In genomic region chr16:17414916-17415315, GRCh38 we compare ENCODE assay signal across 16 cellular contexts. TPM values are rescaled to one million over a fixed set of nuclear protein-coding genes. Genes with fewer than 3 reads are reported as not detected.
DNase-seq lines count a peak whose midpoint lies in the region; ATAC-seq and TF ChIP-seq lines count a peak whose summit lies in the region.
"Had no signal": no experiment of that assay in that cellular context is flagged by ENCODE, and none has a peak within 500 bp of the region (broad histone marks: within the 10 kb centered on the region; RNA-seq: fewer than 3 reads in every experiment).

No MANE protein-coding gene starts in this region.

- H3K36me3 Mint-ChIP-seq in activated T-cell treated with anti-CD3 and anti-CD28 coated beads, Interleukin-2, amount 50 U/mL, for 24 hours (ENCODE audit: low read depth), result no peaks in the 10 kb centered on the region
- H3K36me3 Mint-ChIP-seq in central memory CD8-positive, alpha-beta T cell (ENCODE audit: insufficient read depth), result peaks cover 5% of the 10 kb centered on the region
- H3K36me3 Mint-ChIP-seq in stimulated activated memory B cell treated with anti-CD40 and anti-IgM and Interleukin-4, amounts not matched to agents 10 μg/mL and 1 μg/mL and 100 μg/mL, for 72 hours, result peaks cover 13% of the 10 kb centered on the region

- H3K27ac ChIP-seq in OCI-LY7 (ENCODE audit: low read depth, low read length, poor library complexity, severe bottlenecking), result peak overlapping the region; percentile 53
- H3K27ac ChIP-seq: foreskin keratinocyte, WERI-Rb-1 had no signal

- 0 out of 2 replicates have a peak overlapping the region, but pooled peaks have one; percentile 6 for H2AFZ ChIP-seq in OCI-LY7 (ENCODE audit: low read length)

- no peak for TF ChIP-seq CTCF in OCI-LY7 (conservative IDR thresholded peaks at IDR 0.05; ENCODE audit: low read length)

- H3K27me3 Mint-ChIP-seq in activated T-cell treated with anti-CD3 and anti-CD28 coated beads, Interleukin-2, amount 50 U/mL, for 24 hours, result no peaks in the 10 kb centered on the region
- no peaks in the 10 kb centered on the region for H3K27me3 Mint-ChIP-seq in central memory CD8-positive, alpha-beta T cell
- no peaks in the 10 kb centered on the region for H3K27me3 Mint-ChIP-seq in stimulated activated memory B cell treated with anti-CD40 and anti-IgM and Interleukin-4, amounts not matched to agents 10 μg/mL and 1 μg/mL and 100 μg/mL, for 72 hours
- H3K27me3 Mint-ChIP-seq: activated naive CD4-positive, alpha-beta T cell treated with anti-CD3 and anti-CD28 coated beads, Interleukin-2, amount 50 U/mL, for 24 hours; brain had no signal

- H3K4me2 ChIP-seq in OCI-LY7 (ENCODE audit: low read length), result peak overlapping the region; percentile 97

- peaks cover 54% of the 10 kb centered on the region for H3K4me1 Mint-ChIP-seq in activated T-cell treated with anti-CD3 and anti-CD28 coated beads, Interleukin-2, amount 50 U/mL, for 24 hours (ENCODE audit: low read depth)
- peaks cover 51% of the 10 kb centered on the region for H3K4me1 Mint-ChIP-seq in central memory CD8-positive, alpha-beta T cell
- H3K4me1 Mint-ChIP-seq in stimulated activated memory B cell treated with anti-CD40 and anti-IgM and Interleukin-4, amounts not matched to agents 10 μg/mL and 1 μg/mL and 100 μg/mL, for 72 hours, result peaks cover 67% of the 10 kb centered on the region

- H3K9me3 Mint-ChIP-seq in activated T-cell treated with anti-CD3 and anti-CD28 coated beads, Interleukin-2, amount 50 U/mL, for 24 hours, result peaks cover 5% of the 10 kb centered on the region
- no peaks in the 10 kb centered on the region for H3K9me3 Mint-ChIP-seq in central memory CD8-positive, alpha-beta T cell
- peaks cover 5% of the 10 kb centered on the region for H3K9me3 Mint-ChIP-seq in stimulated activated memory B cell treated with anti-CD40 and anti-IgM and Interleukin-4, amounts not matched to agents 10 μg/mL and 1 μg/mL and 100 μg/mL, for 72 hours
- H3K9me3 Mint-ChIP-seq: activated naive CD4-positive, alpha-beta T cell treated with anti-CD3 and anti-CD28 coated beads, Interleukin-2, amount 50 U/mL, for 24 hours had no signal

- no peak for DNase-seq in activated T-cell treated with anti-CD3 and anti-CD28 coated beads, Interleukin-2, amount 50 U/mL, for 24 hours
- DNase-seq in activated T-cell treated with anti-CD3 and anti-CD28 coated beads for 4 hours (no peak), OCI-LY7 (ENCODE audit: low spot score) (no peak), cerebellar nuclear complex (lab: John Stamatoyannopoulos, UW) (no peak), AML-193 (lab: John Stamatoyannopoulos, UW) (no peak), DMS53 (lab: John Stamatoyannopoulos, UW) (no peak)
- DNase-seq in central memory CD8-positive, alpha-beta T cell (ENCODE audit: low spot score in 2 of 2), result no peak
- DNase-seq: foreskin keratinocyte, mesendoderm, MG63, NCI-H1694, WERI-Rb-1 had no signal

- H4K20me1 ChIP-seq in OCI-LY7 (ENCODE audit: insufficient read depth, low read length), result no peaks in the 10 kb centered on the region

- POLR2A ChIA-PET in OCI-LY7 (lab: Charles Lee), result interaction anchor here (0.7 to 2.7 kb wide), 6 partner anchors 37 to 180 kb away, joined by 3 to 16 read pairs (median 4); no protein-coding TSS in a partner anchor

- ATAC-seq in central memory CD8-positive, alpha-beta T cell (replicated peaks; ENCODE audit: extremely low read depth, poor library complexity, severe bottlenecking), result no peak
- no peak for ATAC-seq in stimulated activated memory B cell treated with anti-CD40 and anti-IgM and Interleukin-4, amounts not matched to agents 10 μg/mL and 1 μg/mL and 100 μg/mL, for 72 hours
- ATAC-seq: foreskin keratinocyte had no signal

- CTCF ChIA-PET in OCI-LY7 (lab: Charles Lee; ENCODE audit: unreplicated experiment), result no interaction called here

- BruUV-seq in OCI-LY7 (replicated peaks; lab: Mats Ljungman, UMichigan), result no TSS peak

- H3K79me2 ChIP-seq in OCI-LY7 (ENCODE audit: insufficient read depth, low read depth, low read length), result peaks cover 45% of the 10 kb centered on the region

- H3K4me3 ChIP-seq in OCI-LY7 (ENCODE audit: low read depth, low read length, poor library complexity, severe bottlenecking), result peak overlapping the region; percentile 53
- H3K4me3 ChIP-seq: MG63, tibial nerve had no signal

- peaks cover 7% of the 10 kb centered on the region; the same call in 1 of the 2 replicates for H3K9me3 ChIP-seq in OCI-LY7 (ENCODE audit: low read length)
- H3K9me3 ChIP-seq: MG63, tibial nerve had no signal

- H3K9me2 ChIP-seq in OCI-LY7 (ENCODE audit: insufficient read depth, low read length), result no peaks in the 10 kb centered on the region

- H3K27ac Mint-ChIP-seq in activated T-cell treated with anti-CD3 and anti-CD28 coated beads, Interleukin-2, amount 50 U/mL, for 24 hours, result peak overlapping the region; percentile 81
- peak overlapping the region; percentile 19 for H3K27ac Mint-ChIP-seq in central memory CD8-positive, alpha-beta T cell (ENCODE audit: low read depth)
- H3K27ac Mint-ChIP-seq in stimulated activated memory B cell treated with anti-CD40 and anti-IgM and Interleukin-4, amounts not matched to agents 10 μg/mL and 1 μg/mL and 100 μg/mL, for 72 hours, result peak overlapping the region; percentile 98

- H3K36me3 ChIP-seq in OCI-LY7 (ENCODE audit: insufficient read depth, low read length), result peaks cover 36% of the 10 kb centered on the region
- H3K36me3 ChIP-seq: MG63, tibial nerve, WERI-Rb-1 had no signal

- intact Hi-C loops in OCI-LY7 (cut with micrococcal nuclease; ENCODE audit: unreplicated experiment), result no loop called here

- H3K4me1 ChIP-seq in OCI-LY7 (ENCODE audit: insufficient read depth, low read length, poor library complexity, severe bottlenecking), result peaks cover 53% of the 10 kb centered on the region
- H3K4me1 ChIP-seq: foreskin keratinocyte had no signal

- peak overlapping the region; percentile 38 for H3K4me3 Mint-ChIP-seq in activated T-cell treated with anti-CD3 and anti-CD28 coated beads, Interleukin-2, amount 50 U/mL, for 24 hours
- H3K4me3 Mint-ChIP-seq in central memory CD8-positive, alpha-beta T cell, result peak overlapping the region; percentile 6
- H3K4me3 Mint-ChIP-seq in stimulated activated memory B cell treated with anti-CD40 and anti-IgM and Interleukin-4, amounts not matched to agents 10 μg/mL and 1 μg/mL and 100 μg/mL, for 72 hours, result peak overlapping the region; percentile 72
- H3K4me3 Mint-ChIP-seq: brain had no signal

RNA-seq across cellular contexts. Expression of gene XYLT1, which starts 55.8 kb away (rescaled TPM):
- total RNA-seq in OCI-LY7 (2014; rRNA removed; shearing (Covaris generic)), result 22.7 and 36.3 TPM in 2 replicates
- total RNA-seq in OCI-LY7 (2022), result 42.1 and 50.0 TPM in 2 replicates

Comparison
In these comparisons a context has a peak if more than half of its experiments do, and no peak if none do; other contexts are left out.
1. H3K27ac Mint-ChIP-seq: peak in every context shown above with its lines; median percentile 98 in stimulated activated memory B cell treated with anti-CD40 and anti-IgM and Interleukin-4, amounts not matched to agents 10 μg/mL and 1 μg/mL and 100 μg/mL, for 72 hours; 81 in activated T-cell treated with anti-CD3 and anti-CD28 coated beads, Interleukin-2, amount 50 U/mL, for 24 hours; 19 in central memory CD8-positive, alpha-beta T cell.
2. H3K4me3 Mint-ChIP-seq: peak in every context shown above with its lines; median percentile 72 in stimulated activated memory B cell treated with anti-CD40 and anti-IgM and Interleukin-4, amounts not matched to agents 10 μg/mL and 1 μg/mL and 100 μg/mL, for 72 hours; 38 in activated T-cell treated with anti-CD3 and anti-CD28 coated beads, Interleukin-2, amount 50 U/mL, for 24 hours; 6 in central memory CD8-positive, alpha-beta T cell.